In the genomic region with DNA sequence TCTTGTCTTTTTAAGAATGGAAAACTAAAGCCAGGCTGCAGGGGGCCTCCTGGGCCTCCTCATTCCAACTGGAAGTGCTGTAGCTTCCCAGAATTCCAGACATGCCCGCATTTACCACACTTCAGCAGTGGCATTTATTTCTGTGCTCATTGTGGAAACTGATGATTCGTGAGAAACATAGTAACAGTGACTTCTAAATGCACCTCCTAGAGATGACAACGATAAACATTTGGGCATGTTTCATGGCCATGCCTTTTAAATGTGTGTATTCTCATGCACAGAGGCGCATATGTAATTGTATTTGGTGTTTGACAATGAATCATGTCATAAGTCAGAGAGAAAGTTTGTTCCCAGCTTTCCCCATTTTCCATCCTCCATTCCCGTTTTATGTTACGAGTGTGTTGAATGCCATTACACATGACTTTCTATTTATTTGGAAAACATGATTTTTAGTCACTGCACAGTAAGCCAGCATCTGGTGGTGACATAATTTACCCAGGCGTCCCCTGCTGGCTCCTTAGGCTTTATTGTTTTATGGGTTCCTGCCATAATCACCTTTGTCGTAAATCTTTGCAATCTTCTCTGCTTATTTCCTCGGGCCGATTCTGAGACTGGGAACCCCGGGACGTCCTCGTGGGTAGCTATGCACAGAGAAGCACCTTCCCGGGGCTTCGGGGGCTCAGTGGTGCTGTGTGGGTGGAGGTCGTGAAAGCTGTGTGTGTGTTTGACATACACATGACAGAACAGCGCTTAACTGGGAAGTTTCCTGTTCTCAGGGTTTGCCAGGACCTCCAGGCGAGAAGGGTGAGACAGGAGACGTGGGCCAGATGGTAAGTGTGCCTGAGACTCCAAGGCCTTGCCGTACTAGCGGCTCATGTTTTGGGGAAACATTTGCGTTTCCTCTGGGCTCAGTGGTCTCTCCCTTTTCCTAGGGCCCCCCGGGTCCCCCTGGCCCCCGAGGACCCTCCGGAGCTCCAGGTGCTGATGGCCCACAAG, we compare ENCODE assay signal across 13 cellular contexts.
DNase-seq lines count a peak whose midpoint lies in the region; ATAC-seq and TF ChIP-seq lines count a peak whose summit lies in the region.
"Had no signal": no experiment of that assay in that cellular context is flagged by ENCODE, and none has a peak within 500 bp of the region (broad histone marks: within the 10 kb centered on the region; RNA-seq: fewer than 3 reads in every experiment).

No MANE protein-coding gene starts in this region.

- ATAC-seq in GM23338: peak; percentile 91
- ATAC-seq in GM18867 (IDR thresholded peaks at IDR 0.05; ENCODE audit: unreplicated experiment): no peak

- peak overlapping the region; percentile 89 for H3K27ac ChIP-seq in GM23338 (ENCODE audit: low read depth)
- H3K27ac ChIP-seq in WERI-Rb-1: peak overlapping the region; percentile 89
- H3K27ac ChIP-seq in Peyer's patch: no peak overlapping the region
- H3K27ac ChIP-seq: neutrophil, thyroid gland had no signal

- peak overlapping the region; percentile 24; the same call in 1 of the 2 replicates for H3K4me2 ChIP-seq in GM23338

- no peaks in the 10 kb centered on the region for H3K9me3 Mint-ChIP-seq in GM23338
- H3K9me3 Mint-ChIP-seq: activated T-helper 1 cell treated with anti-CD3 and anti-CD28 coated beads, Interleukin-12 subunit alpha, Interleukin-12 subunit beta, Interleukin-2, Interleukin-4 antibody, amounts not matched to agents 30 ng/mL and 10 ng/mL and 1 ng/mL, durations not matched to agents 14 hours and 24 hours and 36 hours; dendritic cell treated with granulocyte-macrophage colony-stimulating factor and Interleukin-4, amounts not matched to agents 40 ng/mL and 50 ng/mL, for 4 days had no signal

- TF ChIP-seq POLR2A in Peyer's patch (IDR thresholded peaks at IDR 0.05): no peak

- peak overlapping the region; percentile 93 for H3K27ac Mint-ChIP-seq in GM23338
- H3K27ac Mint-ChIP-seq: activated T-helper 1 cell treated with anti-CD3 and anti-CD28 coated beads, Interleukin-12 subunit alpha, Interleukin-12 subunit beta, Interleukin-2, Interleukin-4 antibody, amounts not matched to agents 30 ng/mL and 10 ng/mL and 1 ng/mL, durations not matched to agents 14 hours and 24 hours and 36 hours; dendritic cell treated with granulocyte-macrophage colony-stimulating factor and Interleukin-4, amounts not matched to agents 40 ng/mL and 50 ng/mL, for 4 days had no signal

- TF ChIP-seq CTCF in GM23338 (conservative IDR thresholded peaks at IDR 0.05; ENCODE audit: low read depth in 2 of 2): peak in 1 of 2 experiments; percentile 13; a peak in 1 of 4 replicates
- peak; percentile 32; the same call in 1 of the 2 replicates for TF ChIP-seq CTCF in WERI-Rb-1 (IDR thresholded peaks at IDR 0.05; ENCODE audit: low read depth, low read length)
- no peak for TF ChIP-seq CTCF in Peyer's patch (IDR thresholded peaks at IDR 0.05)
- TF ChIP-seq CTCF in GM13976 (IDR thresholded peaks at IDR 0.05; ENCODE audit: borderline replicate concordance, control extremely low read depth, extremely low read depth, insufficient read depth, missing control alignments): no peak

- H3K36me3 ChIP-seq in GM23338 (ENCODE audit: insufficient read depth) (no peaks in the 10 kb centered on the region), WERI-Rb-1 (peaks cover 27% of the 10 kb centered on the region), Peyer's patch (peaks cover 0 to 8% (median 0%) of the 10 kb centered on the region in 3 donors)
- H3K36me3 ChIP-seq: neutrophil, thyroid gland had no signal

- H3K4me1 ChIP-seq in GM23338 (ENCODE audit: insufficient read depth): peaks cover 12% of the 10 kb centered on the region
- no peaks in the 10 kb centered on the region for H3K4me1 ChIP-seq in Peyer's patch
- H3K4me1 ChIP-seq: thyroid gland had no signal

- no peaks in the 10 kb centered on the region for H3K79me2 ChIP-seq in GM23338 (replicated peaks; ENCODE audit: insufficient read depth)

- no peak overlapping the region for H3K4me3 Mint-ChIP-seq in GM23338
- H3K4me3 Mint-ChIP-seq: activated T-helper 1 cell treated with anti-CD3 and anti-CD28 coated beads, Interleukin-12 subunit alpha, Interleukin-12 subunit beta, Interleukin-2, Interleukin-4 antibody, amounts not matched to agents 30 ng/mL and 10 ng/mL and 1 ng/mL, durations not matched to agents 14 hours and 24 hours and 36 hours; dendritic cell treated with granulocyte-macrophage colony-stimulating factor and Interleukin-4, amounts not matched to agents 40 ng/mL and 50 ng/mL, for 4 days had no signal

- H3K4me1 Mint-ChIP-seq in GM23338: peaks cover 35% of the 10 kb centered on the region

- peaks cover 6% of the 10 kb centered on the region; the same call in 1 of the 2 replicates for H3F3A ChIP-seq in GM23338 (replicated peaks; ENCODE audit: low read depth)

- no peaks in the 10 kb centered on the region for H3K36me3 Mint-ChIP-seq in GM23338 (ENCODE audit: low read depth)

- in situ Hi-C loops in GM13976 (cut with MboI; ENCODE audit: low sequenced_read_pairs, unreplicated experiment): no loop called here

- peak; percentile 75 for DNase-seq in GM23338 (ENCODE audit: low spot score)
- DNase-seq in WERI-Rb-1: peak; percentile 46
- peak; percentile 38 for DNase-seq in iPS DF 19.7 (ENCODE audit: low read depth, low spot score)
- DNase-seq in stromal cell of bone marrow (ENCODE audit: low read depth): peak; percentile 78
- no peak for DNase-seq in Peyer's patch
- DNase-seq in OCI-M2 (lab: John Stamatoyannopoulos, UW; ENCODE audit: unreplicated experiment): no peak
- no peak for DNase-seq in GM13976 (ENCODE audit: low spot score)
- DNase-seq: DMS79, thyroid gland had no signal

- H2AFZ ChIP-seq in GM23338: no peak overlapping the region

- H4K20me1 ChIP-seq in GM23338 (replicated peaks; ENCODE audit: insufficient read depth): no peaks in the 10 kb centered on the region

- no peaks in the 10 kb centered on the region for H3K9me3 ChIP-seq in WERI-Rb-1 (ENCODE audit: severe bottlenecking)
- no peaks in the 10 kb centered on the region for H3K9me3 ChIP-seq in Peyer's patch
- H3K9me3 ChIP-seq: neutrophil, thyroid gland had no signal

- H3K4me3 ChIP-seq in GM23338 (no peak overlapping the region), WERI-Rb-1 (ENCODE audit: low read depth, low read length) (peak overlapping the region; percentile 35), Peyer's patch (no peak overlapping the region)
- H3K4me3 ChIP-seq: thyroid gland had no signal

- H3K9me2 ChIP-seq in GM23338 (ENCODE audit: insufficient read depth): no peaks in the 10 kb centered on the region; the same call in 1 of the 2 replicates

- H3K27me3 ChIP-seq in GM23338 (ENCODE audit: insufficient read depth) (no peaks in the 10 kb centered on the region), WERI-Rb-1 (ENCODE audit: insufficient read depth, low read depth, severe bottlenecking) (no peaks in the 10 kb centered on the region), Peyer's patch (no peaks in the 10 kb centered on the region)
- H3K27me3 ChIP-seq: neutrophil, thyroid gland had no signal

- H3K27me3 Mint-ChIP-seq in GM23338 (ENCODE audit: insufficient read depth, low read depth, poor library complexity): peaks cover 6% of the 10 kb centered on the region

TF ChIP-seq in GM23338, 12 proteins besides CTCF, POLR2A, EP300 and RAD21 (continues in another document):
- TF ChIP-seq ETS1 (IDR thresholded peaks at IDR 0.05) (no peak), POLR2AphosphoS5 (IDR thresholded peaks at IDR 0.05; ENCODE audit: low read depth) (no peak), CREB1 (CRISPR knock-in tag; IDR thresholded peaks at IDR 0.05; ENCODE audit: low read depth) (no peak), NANOG (IDR thresholded peaks at IDR 0.05; ENCODE audit: borderline replicate concordance) (no peak), EZH2 (IDR thresholded peaks at IDR 0.05; ENCODE audit: low read depth, unreplicated experiment) (no peak), ZNF331 (CRISPR knock-in tag; IDR thresholded peaks at IDR 0.05; ENCODE audit: low read depth) (no peak), ZNF114 (CRISPR knock-in tag; IDR thresholded peaks at IDR 0.05) (no peak), STAT1 (IDR thresholded peaks at IDR 0.05; ENCODE audit: unreplicated experiment) (no peak)
- TF ChIP-seq, protein P1, sequence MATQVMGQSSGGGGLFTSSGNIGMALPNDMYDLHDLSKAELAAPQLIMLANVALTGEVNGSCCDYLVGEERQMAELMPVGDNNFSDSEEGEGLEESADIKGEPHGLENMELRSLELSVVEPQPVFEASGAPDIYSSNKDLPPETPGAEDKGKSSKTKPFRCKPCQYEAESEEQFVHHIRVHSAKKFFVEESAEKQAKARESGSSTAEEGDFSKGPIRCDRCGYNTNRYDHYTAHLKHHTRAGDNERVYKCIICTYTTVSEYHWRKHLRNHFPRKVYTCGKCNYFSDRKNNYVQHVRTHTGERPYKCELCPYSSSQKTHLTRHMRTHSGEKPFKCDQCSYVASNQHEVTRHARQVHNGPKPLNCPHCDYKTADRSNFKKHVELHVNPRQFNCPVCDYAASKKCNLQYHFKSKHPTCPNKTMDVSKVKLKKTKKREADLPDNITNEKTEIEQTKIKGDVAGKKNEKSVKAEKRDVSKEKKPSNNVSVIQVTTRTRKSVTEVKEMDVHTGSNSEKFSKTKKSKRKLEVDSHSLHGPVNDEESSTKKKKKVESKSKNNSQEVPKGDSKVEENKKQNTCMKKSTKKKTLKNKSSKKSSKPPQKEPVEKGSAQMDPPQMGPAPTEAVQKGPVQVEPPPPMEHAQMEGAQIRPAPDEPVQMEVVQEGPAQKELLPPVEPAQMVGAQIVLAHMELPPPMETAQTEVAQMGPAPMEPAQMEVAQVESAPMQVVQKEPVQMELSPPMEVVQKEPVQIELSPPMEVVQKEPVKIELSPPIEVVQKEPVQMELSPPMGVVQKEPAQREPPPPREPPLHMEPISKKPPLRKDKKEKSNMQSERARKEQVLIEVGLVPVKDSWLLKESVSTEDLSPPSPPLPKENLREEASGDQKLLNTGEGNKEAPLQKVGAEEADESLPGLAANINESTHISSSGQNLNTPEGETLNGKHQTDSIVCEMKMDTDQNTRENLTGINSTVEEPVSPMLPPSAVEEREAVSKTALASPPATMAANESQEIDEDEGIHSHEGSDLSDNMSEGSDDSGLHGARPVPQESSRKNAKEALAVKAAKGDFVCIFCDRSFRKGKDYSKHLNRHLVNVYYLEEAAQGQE (IDR thresholded peaks at IDR 0.05; ENCODE audit: unreplicated experiment): no peak

Comparison
In these comparisons a context has a peak if more than half of its experiments do, and no peak if none do; other contexts are left out.
1. DNase-seq: peak in GM23338 (single experiment), WERI-Rb-1 (single experiment), iPS DF 19.7 (single experiment) and stromal cell of bone marrow (single experiment); none in Peyer's patch (0 of 3), OCI-M2 (single experiment) and GM13976 (single experiment).
2. H3K27ac ChIP-seq: peak in GM23338 (single experiment) and WERI-Rb-1 (single experiment); none in Peyer's patch (0 of 4).